In the genomic region with DNA sequence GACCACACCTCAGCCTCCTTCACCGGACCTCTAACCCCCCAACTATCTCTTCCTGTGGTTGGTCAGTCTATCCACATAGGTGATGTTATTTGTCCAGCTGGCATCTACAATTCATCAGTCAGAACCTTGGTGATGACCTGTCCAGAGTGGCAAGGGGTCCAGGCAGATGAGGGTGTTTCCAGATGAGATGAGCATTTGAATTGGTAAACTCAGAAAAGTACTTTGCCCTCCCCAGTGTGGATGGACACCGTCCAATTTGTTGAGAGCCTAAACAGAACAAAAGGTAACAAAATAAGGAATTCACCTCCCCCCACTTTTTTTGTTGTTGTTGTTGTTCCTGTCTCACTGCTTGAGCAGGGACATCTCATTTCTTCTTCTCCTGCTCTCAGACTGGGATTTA, we compare ENCODE assay signal across 11 cellular contexts.
"Had no signal": no experiment of that assay in that cellular context is flagged by ENCODE, and none has a peak within 500 bp of the region (broad histone marks: within the 10 kb centered on the region; RNA-seq: fewer than 3 reads in every experiment).

No MANE protein-coding gene starts in this region.

- H3K9me3 ChIP-seq: HAP-1 had no signal

- H3K4me2 ChIP-seq: GM23338 had no signal

- H2AFZ ChIP-seq: GM23248, GM23338 had no signal

- H3K27ac Mint-ChIP-seq: GM23338, H9, HFFc6 had no signal

- ATAC-seq: GM23338, HCT116 had no signal

- H3K36me3 ChIP-seq: HAP-1 had no signal

- H3K4me1 ChIP-seq: HAP-1 had no signal

- FAIRE-seq: H1, H54 had no signal

- H3K4me3 ChIP-seq: GM23248, GM23338, HAP-1 had no signal

- H3K27ac ChIP-seq: GM23248 had no signal

- DNase-seq: GM23248, GOT3, H7, H9, HCEC 1CT, HFFc6 had no signal

- H3K9ac ChIP-seq: GM23248 had no signal
